Comparison of ENCODE assay signal across 28 cellular contexts in genomic region chr3:112741956-112742355, GRCh38.
"Had no signal": no experiment of that assay in that cellular context is flagged by ENCODE, and none has a peak within 500 bp of the region (broad histone marks: within the 10 kb centered on the region; RNA-seq: fewer than 3 reads in every experiment).

No MANE protein-coding gene starts in this region.

- H3K9me3 ChIP-seq: gastroesophageal sphincter, heart left ventricle, left lung, mucosa of descending colon, prostate gland, right atrium auricular region, testis, tibial artery had no signal

- H3K27me3 ChIP-seq: dorsolateral prefrontal cortex, foreskin keratinocyte, gastroesophageal sphincter, heart left ventricle, left lung, right atrium auricular region, testis, tibial artery had no signal

- ATAC-seq: foreskin keratinocyte; gastroesophageal sphincter; heart left ventricle; left lung; mucosa of descending colon; natural killer cell treated with Interleukin-12 subunit alpha and Interleukin-12 subunit beta and Interleukin-15 and Interleukin-18, amount 100 ng/mL, for 72 hours; sciatic nerve had no signal

- H3K4me1 Mint-ChIP-seq: neural crest cell had no signal

- H3K4me3 Mint-ChIP-seq: mesothelial cell of epicardium; naive B cell; natural killer cell treated with Interleukin-12 subunit alpha and Interleukin-12 subunit beta and Interleukin-15 and Interleukin-18, amount 100 ng/mL, for 72 hours; neural crest cell; type B pancreatic cell had no signal

- H3K4me1 ChIP-seq: gastroesophageal sphincter, prostate gland, testis had no signal

- H3K36me3 ChIP-seq: gastroesophageal sphincter, heart left ventricle, left lung, prostate gland, right atrium auricular region, tibial artery had no signal

- DNase-seq: cortex of kidney; dorsolateral prefrontal cortex; effector CD4-positive, alpha-beta T cell; foreskin keratinocyte; heart left ventricle; hippocampal formation; left cardiac atrium; left lung; mesenchymal stem cell; mucosa of descending colon; naive B cell; stimulated activated CD4-positive, alpha-beta T cell treated with anti-CD3 and anti-CD28 coated beads, Interleukin-12 subunit alpha, Interleukin-12 subunit beta, amount 100 ng/mL, for 4 hours; stimulated activated CD4-positive, alpha-beta T cell treated with anti-CD3 and anti-CD28 coated beads, Interleukin-1b, Interleukin-23, amount 100 ng/mL, for 48 hours; stimulated activated CD4-positive, alpha-beta T cell treated with anti-CD3 and anti-CD28 coated beads, Interleukin-4, amount 100 ng/mL, for 1 hour; stimulated activated CD8-positive, alpha-beta memory T cell treated with anti-CD3 and anti-CD28 coated beads, Interleukin-4, amount 100 ng/mL, for 48 hours; stimulated activated naive CD4-positive, alpha-beta T cell; substantia nigra; testis; tibial artery had no signal

- H3K27ac Mint-ChIP-seq: mesothelial cell of epicardium, type B pancreatic cell had no signal

- H3K27ac ChIP-seq: dorsolateral prefrontal cortex, foreskin keratinocyte, gastroesophageal sphincter, heart left ventricle, left lung, prostate gland, right atrium auricular region, testis, tibial artery had no signal

- H3K27me3 Mint-ChIP-seq: naive B cell; natural killer cell treated with Interleukin-12 subunit alpha and Interleukin-12 subunit beta and Interleukin-15 and Interleukin-18, amount 100 ng/mL, for 72 hours; type B pancreatic cell had no signal

- H3K9me3 Mint-ChIP-seq: mesothelial cell of epicardium; natural killer cell treated with Interleukin-12 subunit alpha and Interleukin-12 subunit beta and Interleukin-15 and Interleukin-18, amount 100 ng/mL, for 72 hours; neural crest cell had no signal

- H3K4me3 ChIP-seq: dorsolateral prefrontal cortex, gastroesophageal sphincter, heart left ventricle, left lung, mucosa of descending colon, prostate gland, right atrium auricular region, smooth muscle cell, testis, tibial artery had no signal

- H3K36me3 Mint-ChIP-seq: mesothelial cell of epicardium; naive B cell; natural killer cell treated with Interleukin-12 subunit alpha and Interleukin-12 subunit beta and Interleukin-15 and Interleukin-18, amount 100 ng/mL, for 72 hours; type B pancreatic cell had no signal
